Comparison of ENCODE assay signal across 18 cellular contexts in genomic region chr3:55454611-55455010, GRCh38. TPM values are rescaled to one million over a fixed set of nuclear protein-coding genes. Genes with fewer than 3 reads are reported as not detected.
"Had no signal": no experiment of that assay in that cellular context is flagged by ENCODE, and none has a peak within 500 bp of the region (broad histone marks: within the 10 kb centered on the region; RNA-seq: fewer than 3 reads in every experiment).

No MANE protein-coding gene starts in this region.

- H3K9me3 Mint-ChIP-seq: activated B cell treated with CpG ODN at 0.5 μM for 24 hours; endodermal cell; naive thymus-derived CD8-positive, alpha-beta T cell; stimulated activated naive CD8-positive, alpha-beta T cell treated with anti-CD3 and anti-CD28 coated beads, Interleukin-15, amount 100 ng/mL, for 72 hours had no signal

- H3K4me1 ChIP-seq: lower lobe of right lung had no signal

- DNase-seq: activated B cell treated with CpG ODN at 0.5 μM for 24 hours; activated CD4-positive, alpha-beta T cell treated with anti-CD3 and anti-CD28 coated beads, Interleukin-2, amount 50 U/mL, for 1 hour; activated gamma-delta T cell; activated T-cell treated with anti-CD3 and anti-CD28 coated beads, Interleukin-2, amount 50 U/mL, for 1 hour; amygdala; brain microvascular endothelial cell; dermis blood vessel endothelial cell; endodermal cell; erythroblast; immature natural killer cell; left cardiac atrium; lower lobe of right lung; naive thymus-derived CD8-positive, alpha-beta T cell; stimulated activated CD4-positive, alpha-beta T cell treated with anti-CD3 and anti-CD28 coated beads, Interleukin-4, amount 100 ng/mL, for 24 hours; stimulated activated naive CD8-positive, alpha-beta T cell treated with anti-CD3 and anti-CD28 coated beads, Interleukin-15, amount 100 ng/mL, for 72 hours had no signal

- H3K27me3 ChIP-seq: brain microvascular endothelial cell had no signal

- H3K4me3 Mint-ChIP-seq: activated B cell treated with CpG ODN at 0.5 μM for 24 hours; activated naive CD8-positive, alpha-beta T cell; endodermal cell; immature natural killer cell; naive thymus-derived CD8-positive, alpha-beta T cell; stimulated activated naive CD8-positive, alpha-beta T cell treated with anti-CD3 and anti-CD28 coated beads, Interleukin-15, amount 100 ng/mL, for 72 hours had no signal

- H3K27ac ChIP-seq: brain microvascular endothelial cell, lower lobe of right lung, thoracic aorta had no signal

- H3K36me3 ChIP-seq: brain microvascular endothelial cell, lower lobe of right lung, thoracic aorta had no signal

- H3K4me1 Mint-ChIP-seq: activated B cell treated with CpG ODN at 0.5 μM for 24 hours; immature natural killer cell; naive thymus-derived CD8-positive, alpha-beta T cell; stimulated activated naive CD8-positive, alpha-beta T cell treated with anti-CD3 and anti-CD28 coated beads, Interleukin-15, amount 100 ng/mL, for 72 hours had no signal

- H3K27me3 Mint-ChIP-seq: activated B cell treated with CpG ODN at 0.5 μM for 24 hours; activated naive CD8-positive, alpha-beta T cell had no signal

- H3K9me3 ChIP-seq: lower lobe of right lung, thoracic aorta had no signal

- H3K4me3 ChIP-seq: lower lobe of right lung, thoracic aorta had no signal

- H3K36me3 Mint-ChIP-seq: activated naive CD8-positive, alpha-beta T cell; immature natural killer cell; naive thymus-derived CD8-positive, alpha-beta T cell had no signal

- ATAC-seq: left cardiac atrium; lower lobe of right lung; naive thymus-derived CD8-positive, alpha-beta T cell; stimulated activated naive CD8-positive, alpha-beta T cell treated with anti-CD3 and anti-CD28 coated beads, Interleukin-15, amount 100 ng/mL, for 72 hours had no signal

- H3K27ac Mint-ChIP-seq: activated B cell treated with CpG ODN at 0.5 μM for 24 hours; activated naive CD8-positive, alpha-beta T cell; endodermal cell; immature natural killer cell; naive thymus-derived CD8-positive, alpha-beta T cell; stimulated activated naive CD8-positive, alpha-beta T cell treated with anti-CD3 and anti-CD28 coated beads, Interleukin-15, amount 100 ng/mL, for 72 hours had no signal

RNA-seq across cellular contexts. Expression of gene WNT5A, which starts 32.5 kb away (rescaled TPM):
- total RNA-seq: activated B cell treated with CpG ODN at 0.5 μM for 24 hours; naive thymus-derived CD8-positive, alpha-beta T cell; T-helper 1 cell treated with Interleukin-12 subunit alpha and Interleukin-12 subunit beta and Interleukin-4 antibody, amounts not matched to agents 30 ng/mL and 1 ng/mL, for 36 hours had no signal
